ENCODE assay signal across 29 cellular contexts in genomic region chr5:32083981-32084430, GRCh38.
DNase-seq lines count a peak whose midpoint lies in the region; ATAC-seq, FAIRE-seq and TF ChIP-seq lines count a peak whose summit lies in the region.
"Had no signal": no experiment of that assay in that cellular context is flagged by ENCODE, and none has a peak within 500 bp of the region (broad histone marks: within the 10 kb centered on the region; RNA-seq: fewer than 3 reads in every experiment).

No MANE protein-coding gene starts in this region.

- H3K9me3 ChIP-seq in astrocyte (ENCODE audit: insufficient read depth, low read depth, low read length): no peaks in the 10 kb centered on the region

- DNase-seq in SKM-1 treated with dmso at 0.1 percent for 144 hours (lab: John Stamatoyannopoulos, UW; ENCODE audit: unreplicated experiment) (peak; percentile 9), SKM-1 (lab: John Stamatoyannopoulos, UW; ENCODE audit: unreplicated experiment) (no peak), astrocyte (ENCODE audit: low read depth) (no peak), left lobe of liver (ENCODE audit: low spot score) (peak; percentile 67), substantia nigra (lab: John Stamatoyannopoulos, UW) (peak in 25 of 49 donors; percentile 8 to 60 (median 37)), cortex of kidney (lab: John Stamatoyannopoulos, UW) (no peak), 8988T (no peak)
- DNase-seq: activated CD4-positive, alpha-beta memory T cell treated with anti-CD3 and anti-CD28 coated beads for 36 hours; activated T-cell treated with anti-CD3 and anti-CD28 coated beads, Interleukin-2, amount 50 U/mL, for 48 hours; GF-D8; IMR-90; islet precursor cell; MM.1S; naive thymus-derived CD4-positive, alpha-beta T cell; NCI-H2081; NCI-H510A; stimulated activated CD4-positive, alpha-beta T cell treated with anti-CD3 and anti-CD28 coated beads, Interleukin-4, amount 100 ng/mL, for 1 hour; T-helper 1 cell had no signal

- H3K4me1 Mint-ChIP-seq in astrocyte (ENCODE audit: low read depth, unreplicated experiment): no peaks in the 10 kb centered on the region
- H3K4me1 Mint-ChIP-seq: brain; memory B cell; naive thymus-derived CD4-positive, alpha-beta T cell had no signal

- H3K27me3 Mint-ChIP-seq in astrocyte (ENCODE audit: low read depth, unreplicated experiment): no peaks in the 10 kb centered on the region
- H3K27me3 Mint-ChIP-seq: activated CD4-positive, alpha-beta memory T cell treated with anti-CD3 and anti-CD28 coated beads for 36 hours; brain; memory B cell; naive thymus-derived CD4-positive, alpha-beta T cell had no signal

- no peak overlapping the region for H3K4me2 ChIP-seq in astrocyte (ENCODE audit: low read length)

- H3K36me3 ChIP-seq in astrocyte (ENCODE audit: insufficient read depth, low read length): no peaks in the 10 kb centered on the region

- H2AFZ ChIP-seq in astrocyte (ENCODE audit: low read depth, low read length): no peak overlapping the region
- H2AFZ ChIP-seq: parathyroid adenoma had no signal

- no peaks in the 10 kb centered on the region for H4K20me1 ChIP-seq in astrocyte (ENCODE audit: insufficient read depth, low read length)

- no peaks in the 10 kb centered on the region for H3K9me3 Mint-ChIP-seq in astrocyte (ENCODE audit: unreplicated experiment)
- H3K9me3 Mint-ChIP-seq: activated CD4-positive, alpha-beta memory T cell treated with anti-CD3 and anti-CD28 coated beads for 36 hours; activated naive CD4-positive, alpha-beta T cell treated with anti-CD3 and anti-CD28 coated beads, Interleukin-2, amount 50 U/mL, for 72 hours had no signal

- H3K27ac ChIP-seq in astrocyte (ENCODE audit: low read depth, low read length) (no peak overlapping the region), substantia nigra (ENCODE audit: low read depth, low read length, poor library complexity, severe bottlenecking) (no peak overlapping the region)
- H3K27ac ChIP-seq: C4-2B, coronary artery, HL-60, parathyroid adenoma, skin epidermis had no signal

- no peaks in the 10 kb centered on the region for H3K79me2 ChIP-seq in astrocyte (ENCODE audit: insufficient read depth, low read length)
- H3K79me2 ChIP-seq: parathyroid adenoma had no signal

- TF ChIP-seq CTCF in astrocyte (IDR thresholded peaks at IDR 0.05; ENCODE audit: insufficient read depth, low read depth, low read length): no peak

- ATAC-seq in left lobe of liver (peak; percentile 98), GM18867 (IDR thresholded peaks at IDR 0.05; ENCODE audit: unreplicated experiment) (no peak)
- ATAC-seq: activated naive CD4-positive, alpha-beta T cell treated with anti-CD3 and anti-CD28 coated beads, Interleukin-2, amount 50 U/mL, for 72 hours; GM12878; naive thymus-derived CD4-positive, alpha-beta T cell had no signal

- FAIRE-seq in astrocyte (lab: Jason Lieb, UNC): no peak
- FAIRE-seq: GM12878, urothelium cell line had no signal

- no peak overlapping the region for H3K4me3 ChIP-seq in astrocyte (ENCODE audit: insufficient read depth, low read depth, low read length)
- H3K4me3 ChIP-seq: coronary artery, GM12878, skin epidermis had no signal

- no peak overlapping the region for H3K9ac ChIP-seq in astrocyte (ENCODE audit: low read length)
- H3K9ac ChIP-seq: parathyroid adenoma had no signal

- H3K4me1 ChIP-seq in astrocyte (ENCODE audit: insufficient read depth, low read length): no peaks in the 10 kb centered on the region
- H3K4me1 ChIP-seq: parathyroid adenoma had no signal

- peaks cover 21% of the 10 kb centered on the region for H3K36me3 Mint-ChIP-seq in astrocyte (ENCODE audit: low read depth, unreplicated experiment)
- H3K36me3 Mint-ChIP-seq: activated CD4-positive, alpha-beta memory T cell treated with anti-CD3 and anti-CD28 coated beads for 36 hours; activated naive CD4-positive, alpha-beta T cell treated with anti-CD3 and anti-CD28 coated beads, Interleukin-2, amount 50 U/mL, for 72 hours; memory B cell had no signal

- no peaks in the 10 kb centered on the region for H3K27me3 ChIP-seq in astrocyte (ENCODE audit: insufficient read depth, low read length)

- H3K27ac Mint-ChIP-seq in astrocyte (ENCODE audit: unreplicated experiment): no peak overlapping the region
- H3K27ac Mint-ChIP-seq: activated CD4-positive, alpha-beta memory T cell treated with anti-CD3 and anti-CD28 coated beads for 36 hours; activated naive CD4-positive, alpha-beta T cell treated with anti-CD3 and anti-CD28 coated beads, Interleukin-2, amount 50 U/mL, for 72 hours; memory B cell; naive thymus-derived CD4-positive, alpha-beta T cell had no signal

- H3K4me3 Mint-ChIP-seq in astrocyte (ENCODE audit: unreplicated experiment): peak overlapping the region; percentile 18
- H3K4me3 Mint-ChIP-seq: activated CD4-positive, alpha-beta memory T cell treated with anti-CD3 and anti-CD28 coated beads for 36 hours; brain; memory B cell; naive thymus-derived CD4-positive, alpha-beta T cell had no signal

Comparison
In these comparisons a context has a peak if more than half of its experiments do, and no peak if none do; other contexts are left out.
1. DNase-seq: peak in SKM-1 treated with dmso at 0.1 percent for 144 hours (single experiment), left lobe of liver (single experiment) and substantia nigra (25 of 49); none in SKM-1 (single experiment), astrocyte (single experiment), cortex of kidney (single experiment) and 8988T (single experiment).